Comparison of ENCODE assay signal across 8 cellular contexts in the genomic region with DNA sequence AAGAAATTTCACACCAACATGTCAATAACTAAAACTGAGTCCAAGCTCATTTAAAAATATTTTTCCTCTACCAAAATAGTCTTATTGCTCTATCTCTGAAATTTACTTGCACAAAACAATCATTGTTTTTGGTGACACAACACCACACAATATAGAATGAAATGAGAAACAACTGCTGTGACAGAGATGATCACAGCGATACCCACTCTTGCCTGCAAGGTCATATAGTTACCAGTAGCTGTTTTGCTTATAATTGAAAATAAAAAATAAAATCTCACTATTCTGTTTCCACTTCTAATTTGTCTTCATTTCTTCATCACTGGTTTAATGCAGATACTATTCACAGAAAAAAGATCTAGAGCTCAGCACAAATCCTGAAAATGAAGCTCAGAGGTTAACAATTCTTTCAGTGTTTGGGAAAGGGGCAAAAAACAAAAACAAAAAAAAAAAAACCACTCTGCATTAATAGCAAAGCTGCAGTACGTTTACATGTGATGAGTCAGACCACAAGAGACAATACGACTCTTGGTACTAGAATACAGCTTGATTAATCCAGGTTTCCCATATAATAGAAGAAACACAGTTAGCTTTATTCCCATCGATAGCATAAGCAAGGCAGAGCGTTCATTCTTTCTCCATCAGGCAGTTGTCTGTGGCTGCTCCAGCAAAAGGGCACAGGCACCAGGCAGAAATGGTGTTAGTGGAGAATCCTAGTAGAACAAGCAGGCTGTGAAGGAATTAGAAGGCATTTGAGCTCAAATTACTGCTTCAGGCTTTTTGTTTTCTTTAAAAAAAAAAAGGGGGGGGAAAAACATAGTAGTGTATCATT. TPM values are rescaled to one million over a fixed set of nuclear protein-coding genes. Genes with fewer than 3 reads are reported as not detected.
DNase-seq lines count a peak whose midpoint lies in the region; ATAC-seq and TF ChIP-seq lines count a peak whose summit lies in the region.

No MANE protein-coding gene starts in this region.

- peak overlapping the region; percentile 32; the same call in 1 of the 2 replicates for H3K4me3 ChIP-seq in HUES6 (ENCODE audit: low read depth, low read length)
- H3K4me3 ChIP-seq in WERI-Rb-1 (ENCODE audit: low read depth, low read length), result peak overlapping the region; percentile 44
- peak overlapping the region; percentile 45 to 59 (median 52) for H3K4me3 ChIP-seq in esophagus muscularis mucosa
- peak overlapping the region; percentile 0 for H3K4me3 ChIP-seq in naive thymus-derived CD4-positive, alpha-beta T cell (ENCODE audit: low read length)

- no peak for TF ChIP-seq EP300 in esophagus muscularis mucosa (IDR thresholded peaks at IDR 0.05)

- TF ChIP-seq CTCF in WERI-Rb-1 (IDR thresholded peaks at IDR 0.05; ENCODE audit: low read depth, low read length) (no peak), esophagus muscularis mucosa (IDR thresholded peaks at IDR 0.05) (no peak)

- no peak overlapping the region for H3K9ac ChIP-seq in HUES6 (ENCODE audit: low read length)

- H3K36me3 ChIP-seq in HUES6 (ENCODE audit: control insufficient read depth, insufficient read depth, low read length), result peaks cover 3% of the 10 kb centered on the region; the same call in 1 of the 2 replicates
- H3K36me3 ChIP-seq in WERI-Rb-1, result peaks cover 4% of the 10 kb centered on the region
- no peaks in the 10 kb centered on the region for H3K36me3 ChIP-seq in esophagus muscularis mucosa
- H3K36me3 ChIP-seq in naive thymus-derived CD4-positive, alpha-beta T cell (ENCODE audit: control insufficient read depth in 2 of 3, insufficient read depth in 3 of 3, low read length in 3 of 3), result no peaks in the 10 kb centered on the region

- H3K4me3 Mint-ChIP-seq in naive thymus-derived CD4-positive, alpha-beta T cell, result peak overlapping the region in 7 of 10 donors; percentile 7 to 96 (median 66)

- 5% methylated on average over 5 of the region's 5 CpGs for WGBS in esophagus muscularis mucosa

- POLR2A ChIA-PET in naive thymus-derived CD4-positive, alpha-beta T cell (lab: Charles Lee), result no interaction called here

- intact Hi-C loops in esophagus muscularis mucosa (cut with DNase I), result no loop called here
- intact Hi-C loops in naive thymus-derived CD4-positive, alpha-beta T cell (cut with micrococcal nuclease), result loop anchor here in 1 of 2 donors (1.0 to 5.0 kb wide), 6 partner anchors 8 to 370 kb away; a partner anchor contains a TSS

- H3K36me3 Mint-ChIP-seq in naive thymus-derived CD4-positive, alpha-beta T cell, result peaks cover 0 to 18% (median 5%) of the 10 kb centered on the region in 5 donors

- no peaks in the 10 kb centered on the region for H3K27me3 ChIP-seq in HUES6 (ENCODE audit: control insufficient read depth, insufficient read depth, low read length)
- no peaks in the 10 kb centered on the region for H3K27me3 ChIP-seq in WERI-Rb-1 (ENCODE audit: insufficient read depth, low read depth, severe bottlenecking)
- no peaks in the 10 kb centered on the region for H3K27me3 ChIP-seq in esophagus muscularis mucosa
- H3K27me3 ChIP-seq in naive thymus-derived CD4-positive, alpha-beta T cell (ENCODE audit: control insufficient read depth in 2 of 2, insufficient read depth in 2 of 2, low read length in 2 of 2), result no peaks in the 10 kb centered on the region

- CTCF ChIA-PET in naive thymus-derived CD4-positive, alpha-beta T cell (lab: Charles Lee), result interaction anchor here (0.6 kb wide), 1 partner anchor 487 kb away, joined by 4 read pairs; no protein-coding TSS in a partner anchor

- peaks cover 23% of the 10 kb centered on the region for H3K4me1 ChIP-seq in HUES6 (ENCODE audit: control insufficient read depth, insufficient read depth, low read length)
- H3K4me1 ChIP-seq in esophagus muscularis mucosa, result peaks cover 9 to 55% (median 47%) of the 10 kb centered on the region in 4 donors
- H3K4me1 ChIP-seq in naive thymus-derived CD4-positive, alpha-beta T cell (ENCODE audit: control insufficient read depth in 2 of 2, insufficient read depth in 2 of 2, low read length in 2 of 2), result peaks cover 26 to 36% of the 10 kb centered on the region in 2 donors

- peak; percentile 70 for DNase-seq in EL
- peak; percentile 22 for DNase-seq in WERI-Rb-1
- DNase-seq in esophagus muscularis mucosa (ENCODE audit: extremely low spot score), result no peak
- no peak for DNase-seq in naive thymus-derived CD4-positive, alpha-beta T cell
- no peak for DNase-seq in DMS79 (lab: John Stamatoyannopoulos, UW)

- peak overlapping the region in 7 of 9 donors; percentile 4 to 97 (median 48) for H3K27ac Mint-ChIP-seq in naive thymus-derived CD4-positive, alpha-beta T cell

- peaks cover 42 to 80% (median 71%) of the 10 kb centered on the region in 7 donors for H3K4me1 Mint-ChIP-seq in naive thymus-derived CD4-positive, alpha-beta T cell

- H3K27me3 Mint-ChIP-seq in naive thymus-derived CD4-positive, alpha-beta T cell, result no peaks in the 10 kb centered on the region

- H3K27ac ChIP-seq in HUES6 (ENCODE audit: low read depth, low read length) (0 out of 2 replicates have a peak overlapping the region, but pooled peaks have one; percentile 35), WERI-Rb-1 (peak overlapping the region; percentile 71), esophagus muscularis mucosa (replicated peaks in 1 of 4) (peak overlapping the region; percentile 82 to 87 (median 86))
- H3K27ac ChIP-seq in naive thymus-derived CD4-positive, alpha-beta T cell (ENCODE audit: low read depth, low read length), result no peak overlapping the region

- peak; percentile 22 for ATAC-seq in naive thymus-derived CD4-positive, alpha-beta T cell
- ATAC-seq in GM19397 (IDR thresholded peaks at IDR 0.05; ENCODE audit: unreplicated experiment) (no peak), GM19328 (IDR thresholded peaks at IDR 0.05; ENCODE audit: unreplicated experiment) (no peak)

- peaks cover 0 to 2% (median 0%) of the 10 kb centered on the region in 11 donors for H3K9me3 Mint-ChIP-seq in naive thymus-derived CD4-positive, alpha-beta T cell

- TF ChIP-seq POLR2A in esophagus muscularis mucosa (IDR thresholded peaks at IDR 0.05; ENCODE audit: low read depth), result no peak

- H3K9me3 ChIP-seq in HUES6 (ENCODE audit: control insufficient read depth, insufficient read depth, low read depth, low read length), result no peaks in the 10 kb centered on the region
- no peaks in the 10 kb centered on the region for H3K9me3 ChIP-seq in WERI-Rb-1 (ENCODE audit: severe bottlenecking)
- no peaks in the 10 kb centered on the region for H3K9me3 ChIP-seq in esophagus muscularis mucosa
- no peaks in the 10 kb centered on the region for H3K9me3 ChIP-seq in naive thymus-derived CD4-positive, alpha-beta T cell (ENCODE audit: control insufficient read depth in 2 of 3, low read length in 3 of 3)

RNA-seq across cellular contexts. Expression of a gene that starts 0.8 kb away (rescaled TPM):
- total RNA-seq in esophagus muscularis mucosa, result 10 to 100 TPM; 21.2 to 34.8 (median 26.9) TPM
- total RNA-seq in naive thymus-derived CD4-positive, alpha-beta T cell, result 10 to 100 TPM; 27.4 to 70.4 (median 43.2) TPM
- polyA plus RNA-seq in naive thymus-derived CD4-positive, alpha-beta T cell, result 10 to 100 TPM in 1 of 2 donors, 1 to 10 TPM in 1; 8.7 to 10.7 TPM

Comparison
In these comparisons a context has a peak if more than half of its experiments do, and no peak if none do; other contexts are left out.
1. DNase-seq: peak in EL (single experiment) and WERI-Rb-1 (single experiment); none in esophagus muscularis mucosa (single experiment), naive thymus-derived CD4-positive, alpha-beta T cell (0 of 9) and DMS79 (single experiment).
2. H3K4me3 ChIP-seq: peak in every context shown above with its lines; median percentile 52 in esophagus muscularis mucosa; 44 in WERI-Rb-1; 32 in HUES6; 0 in naive thymus-derived CD4-positive, alpha-beta T cell.